Comparison of ENCODE assay signal across 1 cellular context in genomic region chr17:40362696-40363479, GRCh38.
TF ChIP-seq lines count a peak whose summit lies in the region.

No MANE protein-coding gene starts in this region.

TF ChIP-seq in K562, 482 proteins besides CTCF, POLR2A, EP300 and RAD21 (continues in another document):
- TF ChIP-seq ZBTB40 (IDR thresholded peaks at IDR 0.05) (peak; percentile 48), ZBTB40 (CRISPR knock-in tag; IDR thresholded peaks at IDR 0.05) (no peak), AFF1 (IDR thresholded peaks at IDR 0.05; ENCODE audit: low read depth in 1 of 2, partially characterized antibody in 2 of 2) (peak in 1 of 2 experiments; percentile 12), ATF1 (CRISPR knock-in tag; IDR thresholded peaks at IDR 0.05) (no peak), ATF1 (tag; IDR thresholded peaks at IDR 0.05) (peak; percentile 35; the same call in 1 of the 2 replicates), SMAD2 (IDR thresholded peaks at IDR 0.05; ENCODE audit: low read depth, low read length) (no peak), RBM25 (IDR thresholded peaks at IDR 0.05; ENCODE audit: low read depth, low read length, severe bottlenecking) (peak; percentile 69), MYC (IDR thresholded peaks at IDR 0.05; ENCODE audit: low read depth, low read length) (peak; percentile 59), MYC (CRISPR knock-in tag; IDR thresholded peaks at IDR 0.05; ENCODE audit: borderline replicate concordance, low read depth) (no peak), CREM (IDR thresholded peaks at IDR 0.05; ENCODE audit: low read depth) (peak; percentile 72), FIP1L1 (IDR thresholded peaks at IDR 0.05; ENCODE audit: low read depth, low read length, poor library complexity, severe bottlenecking) (peak; percentile 61), PTRF (tag; IDR thresholded peaks at IDR 0.05) (no peak), HCFC1 (IDR thresholded peaks at IDR 0.05; ENCODE audit: low read depth, low read length) (peak; percentile 24; the same call in 1 of the 2 replicates), ELF1 (tag; IDR thresholded peaks at IDR 0.05) (peak; percentile 80), HNRNPLL (IDR thresholded peaks at IDR 0.05; ENCODE audit: low read depth, low read length, poor library complexity, severe bottlenecking) (peak; percentile 88), RBFOX2 (IDR thresholded peaks at IDR 0.05; ENCODE audit: low read depth, low read length) (peak; percentile 84), NR3C1 (CRISPR knock-in tag; IDR thresholded peaks at IDR 0.05) (peak; percentile 60), NR2C2 (CRISPR knock-in tag; IDR thresholded peaks at IDR 0.05) (no peak), NR2C2 (tag; IDR thresholded peaks at IDR 0.05) (peak; percentile 63; the same call in 1 of the 2 replicates), TAF1 (IDR thresholded peaks at IDR 0.05; ENCODE audit: control insufficient read depth, extremely low read depth, insufficient read depth, low read length, severe bottlenecking) (peak; percentile 17), ZNF592 (IDR thresholded peaks at IDR 0.05) (0 out of 2 replicates have a peak, but pooled peaks have one; percentile 56), ZBTB1 (CRISPR knock-in tag; IDR thresholded peaks at IDR 0.05; ENCODE audit: borderline replicate concordance, low read depth) (0 out of 2 replicates have a peak, but pooled peaks have one; percentile 23), ZNF175 (CRISPR knock-in tag; IDR thresholded peaks at IDR 0.05; ENCODE audit: low read depth) (no peak), NCOR1 (IDR thresholded peaks at IDR 0.05) (peak; percentile 9; the same call in 1 of the 2 replicates), TCFL5 (CRISPR knock-in tag; conservative IDR thresholded peaks at IDR 0.05) (no peak), CHD2 (IDR thresholded peaks at IDR 0.05; ENCODE audit: low read depth, low read length) (peak; percentile 90), HMGN3 (IDR thresholded peaks at IDR 0.05; ENCODE audit: borderline replicate concordance, extremely low read depth, insufficient read length, low read depth, low read length) (peak; percentile 61), E2F4 (CRISPR knock-in tag; IDR thresholded peaks at IDR 0.05; ENCODE audit: low read depth) (no peak), VEZF1 (CRISPR knock-in tag; IDR thresholded peaks at IDR 0.05) (peak; percentile 74), ZNF133 (CRISPR knock-in tag; IDR thresholded peaks at IDR 0.05) (no peak), ZNF639 (CRISPR knock-in tag; conservative IDR thresholded peaks at IDR 0.05 in 1 of 2, IDR thresholded peaks at IDR 0.05 in 1 of 2) (peak in 1 of 2 experiments; percentile 77; a peak in 2 of 4 replicates), KLF16 (IDR thresholded peaks at IDR 0.05) (peak; percentile 56; the same call in 1 of the 2 replicates)
- TF ChIP-seq, protein P1, sequence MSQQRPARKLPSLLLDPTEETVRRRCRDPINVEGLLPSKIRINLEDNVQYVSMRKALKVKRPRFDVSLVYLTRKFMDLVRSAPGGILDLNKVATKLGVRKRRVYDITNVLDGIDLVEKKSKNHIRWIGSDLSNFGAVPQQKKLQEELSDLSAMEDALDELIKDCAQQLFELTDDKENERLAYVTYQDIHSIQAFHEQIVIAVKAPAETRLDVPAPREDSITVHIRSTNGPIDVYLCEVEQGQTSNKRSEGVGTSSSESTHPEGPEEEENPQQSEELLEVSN (IDR thresholded peaks at IDR 0.05; ENCODE audit: borderline replicate concordance in 1 of 2, extremely low read depth in 1 of 2, insufficient read depth in 1 of 2, insufficient read length in 1 of 2, low read depth in 1 of 2, low read length in 1 of 2, poor library complexity in 1 of 2, severe bottlenecking in 1 of 2): peak; percentile 81 to 87
- TF ChIP-seq, protein P2, sequence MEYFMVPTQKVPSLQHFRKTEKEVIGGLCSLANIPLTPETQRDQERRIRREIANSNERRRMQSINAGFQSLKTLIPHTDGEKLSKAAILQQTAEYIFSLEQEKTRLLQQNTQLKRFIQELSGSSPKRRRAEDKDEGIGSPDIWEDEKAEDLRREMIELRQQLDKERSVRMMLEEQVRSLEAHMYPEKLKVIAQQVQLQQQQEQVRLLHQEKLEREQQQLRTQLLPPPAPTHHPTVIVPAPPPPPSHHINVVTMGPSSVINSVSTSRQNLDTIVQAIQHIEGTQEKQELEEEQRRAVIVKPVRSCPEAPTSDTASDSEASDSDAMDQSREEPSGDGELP (CRISPR knock-in tag; IDR thresholded peaks at IDR 0.05; ENCODE audit: borderline replicate concordance): peak; percentile 80
